ENCODE assay signal across 21 cellular contexts in the genomic region with DNA sequence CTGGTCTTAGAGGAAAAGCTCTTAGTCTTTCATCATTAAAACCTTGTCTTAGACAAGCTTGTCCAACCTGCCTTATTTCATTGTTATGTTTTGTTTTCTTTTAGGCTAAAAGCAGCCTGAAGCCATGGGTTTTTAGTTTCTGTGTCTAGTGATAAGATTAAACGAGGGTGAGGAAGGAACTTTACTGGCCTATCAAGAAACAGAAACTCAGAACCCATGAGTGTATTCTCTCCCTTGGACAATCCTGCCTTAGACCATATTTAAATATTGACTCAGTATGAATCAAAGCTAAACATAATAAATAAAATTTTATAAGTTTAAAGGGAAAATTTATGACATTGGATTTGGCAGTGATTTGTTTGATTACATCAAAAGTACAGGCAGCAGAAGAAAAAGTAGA.
"Had no signal": no experiment of that assay in that cellular context is flagged by ENCODE, and none has a peak within 500 bp of the region (broad histone marks: within the 10 kb centered on the region; RNA-seq: fewer than 3 reads in every experiment).

No MANE protein-coding gene starts in this region.

- H3K27me3 Mint-ChIP-seq: naive B cell; stimulated activated memory B cell treated with anti-CD40 and anti-IgM and Interleukin-4, amounts not matched to agents 10 μg/mL and 1 μg/mL and 100 μg/mL, for 72 hours; stimulated activated naive CD8-positive, alpha-beta T cell treated with anti-CD3 and anti-CD28 coated beads, Interleukin-15, Interleukin-2, amounts not matched to agents 100 ng/mL and 50 ng/mL, for 24 hours had no signal

- H3K36me3 ChIP-seq: right lobe of liver, tibial artery, upper lobe of left lung, uterus had no signal

- H3K4me1 ChIP-seq: esophagus muscularis mucosa, parathyroid adenoma, psoas muscle, right lobe of liver, spleen, tibial artery, upper lobe of left lung, uterus had no signal

- H3K4me3 ChIP-seq: dorsolateral prefrontal cortex, esophagus muscularis mucosa, psoas muscle, right lobe of liver, spleen, tibial artery, upper lobe of left lung, uterus had no signal

- H3K27me3 ChIP-seq: dorsolateral prefrontal cortex, esophagus muscularis mucosa, right lobe of liver, spleen, tibial artery, upper lobe of left lung, uterus had no signal

- H3K4me1 Mint-ChIP-seq: immature natural killer cell; naive B cell; nephron progenitor cell; stimulated activated memory B cell treated with anti-CD40 and anti-IgM and Interleukin-4, amounts not matched to agents 10 μg/mL and 1 μg/mL and 100 μg/mL, for 72 hours had no signal

- H2AFZ ChIP-seq: parathyroid adenoma had no signal

- H3K9ac ChIP-seq: parathyroid adenoma had no signal

- H3K27ac Mint-ChIP-seq: immature natural killer cell; naive B cell; nephron progenitor cell; stimulated activated memory B cell treated with anti-CD40 and anti-IgM and Interleukin-4, amounts not matched to agents 10 μg/mL and 1 μg/mL and 100 μg/mL, for 72 hours; stimulated activated naive CD8-positive, alpha-beta T cell treated with anti-CD3 and anti-CD28 coated beads, Interleukin-15, Interleukin-2, amounts not matched to agents 100 ng/mL and 50 ng/mL, for 24 hours had no signal

- ATAC-seq: psoas muscle; right lobe of liver; stimulated activated memory B cell treated with anti-CD40 and anti-IgM and Interleukin-4, amounts not matched to agents 10 μg/mL and 1 μg/mL and 100 μg/mL, for 72 hours had no signal

- H3K9me3 Mint-ChIP-seq: immature natural killer cell; naive B cell; nephron progenitor cell; stimulated activated memory B cell treated with anti-CD40 and anti-IgM and Interleukin-4, amounts not matched to agents 10 μg/mL and 1 μg/mL and 100 μg/mL, for 72 hours; stimulated activated naive CD8-positive, alpha-beta T cell treated with anti-CD3 and anti-CD28 coated beads, Interleukin-15, Interleukin-2, amounts not matched to agents 100 ng/mL and 50 ng/mL, for 24 hours had no signal

- H3K79me2 ChIP-seq: parathyroid adenoma had no signal

- H3K27ac ChIP-seq: dorsolateral prefrontal cortex, esophagus muscularis mucosa, parathyroid adenoma, psoas muscle, right lobe of liver, spleen, tibial artery, upper lobe of left lung, uterus had no signal

- H3K36me3 Mint-ChIP-seq: naive B cell had no signal

- H3K4me3 Mint-ChIP-seq: immature natural killer cell; naive B cell; nephron progenitor cell; stimulated activated memory B cell treated with anti-CD40 and anti-IgM and Interleukin-4, amounts not matched to agents 10 μg/mL and 1 μg/mL and 100 μg/mL, for 72 hours; stimulated activated naive CD8-positive, alpha-beta T cell treated with anti-CD3 and anti-CD28 coated beads, Interleukin-15, Interleukin-2, amounts not matched to agents 100 ng/mL and 50 ng/mL, for 24 hours had no signal

- DNase-seq: cortex of kidney; dorsolateral prefrontal cortex; effector memory CD4-positive, alpha-beta T cell; immature natural killer cell; mesendoderm; naive B cell; nephron progenitor cell; psoas muscle; retina; right lobe of liver; spleen; stimulated activated CD4-positive, alpha-beta T cell treated with anti-CD3 and anti-CD28 coated beads, Interleukin-15, amount 100 ng/mL, for 24 hours; stimulated activated CD4-positive, alpha-beta T cell treated with anti-CD3 and anti-CD28 coated beads, Interleukin-1b, Interleukin-23, amount 100 ng/mL, for 48 hours; stimulated activated CD4-positive, alpha-beta T cell treated with anti-CD3 and anti-CD28 coated beads, Interleukin-4, amount 100 ng/mL, for 24 hours; tibial artery; upper lobe of left lung; uterus had no signal

- H3K9me3 ChIP-seq: esophagus muscularis mucosa, psoas muscle, right lobe of liver, spleen, tibial artery, upper lobe of left lung, uterus had no signal
